8 cellular contexts compared by ENCODE assay signal in genomic region chr11:12159351-12160099, GRCh38. TPM values are rescaled to one million over a fixed set of nuclear protein-coding genes. Genes with fewer than 3 reads are reported as not detected.
DNase-seq lines count a peak whose midpoint lies in the region; ATAC-seq and TF ChIP-seq lines count a peak whose summit lies in the region.

No MANE protein-coding gene starts in this region.

- TF ChIP-seq CTCF in Peyer's patch (IDR thresholded peaks at IDR 0.05) = no peak
- peak; percentile 21 for TF ChIP-seq CTCF in epithelial cell of esophagus (IDR thresholded peaks at IDR 0.05; ENCODE audit: insufficient read depth, low read depth, low read length, missing control alignments)

- H3K4me2 ChIP-seq in BLaER1 treated with 17β-estradiol and CSF1 and Interleukin-3, amounts not matched to agents 10 nM and 100 nM = peak overlapping the region in 8 of 11 experiments; percentile 25 to 97 (median 87); a peak in 15 of 22 replicates

- H3K27me3 ChIP-seq in BLaER1 treated with 17β-estradiol and CSF1 and Interleukin-3, amounts not matched to agents 10 nM and 100 nM = no peaks in the 10 kb centered on the region
- no peaks in the 10 kb centered on the region for H3K27me3 ChIP-seq in Peyer's patch

- peaks cover 0 to 17% (median 0%) of the 10 kb centered on the region in 11 experiments; a peak in 6 of 22 replicates for H3K36me3 ChIP-seq in BLaER1 treated with 17β-estradiol and CSF1 and Interleukin-3, amounts not matched to agents 10 nM and 100 nM
- H3K36me3 ChIP-seq in Peyer's patch = peaks cover 0 to 30% (median 0%) of the 10 kb centered on the region in 3 donors

- TF ChIP-seq POLR2A in Peyer's patch (IDR thresholded peaks at IDR 0.05) = no peak

- ATAC-seq in GM18858 (IDR thresholded peaks at IDR 0.05; ENCODE audit: unreplicated experiment) = no peak

- H3K4me3 ChIP-seq in BLaER1 treated with 17β-estradiol and CSF1 and Interleukin-3, amounts not matched to agents 10 nM and 100 nM = no peak overlapping the region
- no peak overlapping the region for H3K4me3 ChIP-seq in Peyer's patch
- no peak overlapping the region for H3K4me3 ChIP-seq in epithelial cell of esophagus (ENCODE audit: low read length)

- H3K27ac ChIP-seq in BLaER1 treated with 17β-estradiol and CSF1 and Interleukin-3, amounts not matched to agents 10 nM and 100 nM = peak overlapping the region in 10 of 11 experiments; percentile 18 to 89 (median 67); a peak in 17 of 22 replicates
- peak overlapping the region; percentile 38 to 89 (median 56) for H3K27ac ChIP-seq in Peyer's patch

- H4K20me1 ChIP-seq in BLaER1 treated with 17β-estradiol and CSF1 and Interleukin-3, amounts not matched to agents 10 nM and 100 nM = no peaks in the 10 kb centered on the region

- H3K9me3 ChIP-seq in BLaER1 treated with 17β-estradiol and CSF1 and Interleukin-3, amounts not matched to agents 10 nM and 100 nM (replicated peaks in 1 of 11) = no peaks in the 10 kb centered on the region
- no peaks in the 10 kb centered on the region for H3K9me3 ChIP-seq in Peyer's patch

- DNase-seq in Peyer's patch (no peak), epithelial cell of esophagus (ENCODE audit: low read depth) (peak; percentile 78), occipital lobe (lab: John Stamatoyannopoulos, UW) (peak; percentile 77), NCI-H446 (lab: John Stamatoyannopoulos, UW) (no peak), cerebellum (ENCODE audit: low spot score) (no peak), germinal center (ENCODE audit: low spot score) (no peak)

- H3K4me1 ChIP-seq in BLaER1 treated with 17β-estradiol and CSF1 and Interleukin-3, amounts not matched to agents 10 nM and 100 nM = peaks cover 23 to 89% (median 62%) of the 10 kb centered on the region in 10 experiments
- peaks cover 0 to 71% (median 3%) of the 10 kb centered on the region in 4 donors for H3K4me1 ChIP-seq in Peyer's patch

- peak overlapping the region in 7 of 11 experiments; percentile 20 to 78 (median 67); a peak in 12 of 22 replicates for H3K9ac ChIP-seq in BLaER1 treated with 17β-estradiol and CSF1 and Interleukin-3, amounts not matched to agents 10 nM and 100 nM

RNA-seq across cellular contexts. Expression of gene MICAL2, which starts 49.1 kb away (rescaled TPM):
- total RNA-seq in Peyer's patch (100 to 1,000 TPM; 109 to 197 (median 183) TPM), occipital lobe (28.2 TPM), cerebellum (20.0 TPM)

Comparison
In these comparisons a context has a peak if more than half of its experiments do, and no peak if none do; other contexts are left out.
1. DNase-seq: peak in epithelial cell of esophagus (single experiment) and occipital lobe (single experiment); none in Peyer's patch (0 of 3), NCI-H446 (0 of 2), cerebellum (single experiment) and germinal center (single experiment).